22 cellular contexts compared by ENCODE assay signal in the genomic region with DNA sequence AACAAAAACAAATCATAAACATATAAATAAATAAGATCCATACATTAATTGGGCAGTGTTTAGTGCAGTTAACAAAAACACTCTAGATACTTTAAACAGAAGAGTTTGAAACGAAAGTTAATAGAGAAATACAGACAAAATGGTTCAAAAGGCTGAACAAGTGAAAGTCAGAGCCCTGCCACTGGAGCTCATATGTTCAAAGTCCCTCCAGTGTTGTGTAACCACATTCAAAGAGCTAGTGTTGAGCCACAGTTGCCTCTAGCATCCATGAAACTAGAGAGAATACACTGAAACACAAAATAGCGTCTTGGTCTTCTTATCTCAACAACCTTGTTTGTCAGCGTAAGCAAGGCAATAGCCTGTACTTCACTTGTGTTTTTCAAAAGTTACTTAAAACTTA.
"Had no signal": no experiment of that assay in that cellular context is flagged by ENCODE, and none has a peak within 500 bp of the region (broad histone marks: within the 10 kb centered on the region; RNA-seq: fewer than 3 reads in every experiment).

No MANE protein-coding gene starts in this region.

- H2AFZ ChIP-seq: neural progenitor cell, parathyroid adenoma had no signal

- H3K27me3 ChIP-seq: neural progenitor cell, sigmoid colon, spleen, suprapubic skin, transverse colon, upper lobe of right lung, uterus had no signal

- H3K9ac ChIP-seq: neural progenitor cell, parathyroid adenoma had no signal

- H3K27ac ChIP-seq: coronary artery, neural progenitor cell, parathyroid adenoma, sigmoid colon, spleen, suprapubic skin, transverse colon, upper lobe of right lung, uterus had no signal

- H3K4me2 ChIP-seq: neural progenitor cell had no signal

- H3K4me1 ChIP-seq: parathyroid adenoma, sigmoid colon, spleen, suprapubic skin, transverse colon, upper lobe of right lung, uterus had no signal

- ATAC-seq: effector memory CD8-positive, alpha-beta T cell; left colon; left ventricle myocardium superior; naive thymus-derived CD4-positive, alpha-beta T cell; stimulated activated naive CD8-positive, alpha-beta T cell treated with anti-CD3 and anti-CD28 coated beads, Interleukin-15, amount 100 ng/mL, for 72 hours; upper lobe of right lung had no signal

- H3K4me3 ChIP-seq: coronary artery, lung, neural progenitor cell, sigmoid colon, spleen, suprapubic skin, transverse colon, upper lobe of right lung, uterus had no signal

- H3K36me3 ChIP-seq: neural progenitor cell, sigmoid colon, spleen, suprapubic skin, transverse colon, upper lobe of right lung, uterus had no signal

- H3K9me3 ChIP-seq: sigmoid colon, suprapubic skin, transverse colon, upper lobe of right lung, uterus had no signal

- DNase-seq: dermis blood vessel endothelial cell; effector memory CD8-positive, alpha-beta T cell; islet precursor cell; kidney glomerular epithelial cell; left colon; left ventricle myocardium superior; midbrain; naive thymus-derived CD4-positive, alpha-beta T cell; sigmoid colon; spleen; stimulated activated CD4-positive, alpha-beta T cell treated with anti-CD3 and anti-CD28 coated beads, Interleukin-2, amount 100 ng/mL, for 48 hours; stimulated activated CD8-positive, alpha-beta memory T cell treated with anti-CD3 and anti-CD28 coated beads, Interleukin-4, amount 100 ng/mL, for 48 hours; stimulated activated naive CD4-positive, alpha-beta T cell; stimulated activated naive CD8-positive, alpha-beta T cell treated with anti-CD3 and anti-CD28 coated beads, Interleukin-15, amount 100 ng/mL, for 72 hours; transverse colon; upper lobe of right lung; uterus had no signal
